Comparison of ENCODE assay signal across 13 cellular contexts in the genomic region with DNA sequence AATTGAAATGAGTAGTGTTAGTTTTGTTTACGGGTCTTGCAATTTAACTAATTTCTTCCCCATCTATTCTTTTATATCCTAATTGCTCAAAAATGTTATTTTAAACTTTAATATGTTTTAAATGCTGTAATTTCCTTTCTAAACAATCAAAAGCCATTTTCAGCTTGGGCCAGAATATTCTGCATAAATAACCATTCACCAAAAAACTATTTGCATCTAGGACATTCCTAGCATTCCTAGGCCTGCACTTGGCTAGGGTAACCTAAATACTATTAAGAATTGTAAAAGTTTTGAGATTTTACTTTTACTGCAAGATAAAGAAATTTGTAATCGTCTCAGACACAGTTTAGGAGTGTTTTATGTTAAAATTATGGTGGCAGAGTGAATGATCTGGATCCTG. TPM values are rescaled to one million over a fixed set of nuclear protein-coding genes. Genes with fewer than 3 reads are reported as not detected.
DNase-seq lines count a peak whose midpoint lies in the region; ATAC-seq and TF ChIP-seq lines count a peak whose summit lies in the region.
"Had no signal": no experiment of that assay in that cellular context is flagged by ENCODE, and none has a peak within 500 bp of the region (broad histone marks: within the 10 kb centered on the region; RNA-seq: fewer than 3 reads in every experiment).

No MANE protein-coding gene starts in this region.

- no peaks in the 10 kb centered on the region for H3K9me3 ChIP-seq in thoracic aorta
- no peaks in the 10 kb centered on the region for H3K9me3 ChIP-seq in T-helper 17 cell (ENCODE audit: control insufficient read depth, low read length, poor library complexity, severe bottlenecking)
- no peaks in the 10 kb centered on the region for H3K9me3 ChIP-seq in Karpas-422 (ENCODE audit: low read length)
- H3K9me3 ChIP-seq: heart right ventricle had no signal

- H3K9me2 ChIP-seq in Karpas-422 (replicated peaks; ENCODE audit: insufficient read depth, low read length) = no peaks in the 10 kb centered on the region

- no peaks in the 10 kb centered on the region for H3K79me2 ChIP-seq in Karpas-422 (ENCODE audit: low read length)

- no peaks in the 10 kb centered on the region for H4K20me1 ChIP-seq in Karpas-422 (ENCODE audit: insufficient read depth, low read depth, low read length)

- H3K36me3 Mint-ChIP-seq in HFFc6 (ENCODE audit: low read depth) (peaks cover 17% of the 10 kb centered on the region; the same call in 1 of the 2 replicates), T-helper 17 cell (ENCODE audit: low read depth) (peaks cover 2% of the 10 kb centered on the region)
- H3K36me3 Mint-ChIP-seq: stimulated activated memory B cell treated with anti-CD40 and anti-IgM and Interleukin-4, amounts not matched to agents 10 μg/mL and 1 μg/mL and 100 μg/mL, for 72 hours had no signal

- H3K4me3 Mint-ChIP-seq in HFFc6 = peak overlapping the region; percentile 41
- H3K4me3 Mint-ChIP-seq in T-helper 17 cell = no peak overlapping the region
- H3K4me3 Mint-ChIP-seq: naive thymus-derived CD4-positive, alpha-beta T cell; stimulated activated memory B cell treated with anti-CD40 and anti-IgM and Interleukin-4, amounts not matched to agents 10 μg/mL and 1 μg/mL and 100 μg/mL, for 72 hours had no signal

- ATAC-seq in thoracic aorta (ENCODE audit: insufficient number of reproducible peaks, low FRiP score, low read depth) (no peak), T-helper 17 cell (no peak)
- ATAC-seq: heart right ventricle; naive thymus-derived CD4-positive, alpha-beta T cell; stimulated activated memory B cell treated with anti-CD40 and anti-IgM and Interleukin-4, amounts not matched to agents 10 μg/mL and 1 μg/mL and 100 μg/mL, for 72 hours had no signal

- H3K36me3 ChIP-seq in thoracic aorta = no peaks in the 10 kb centered on the region
- no peaks in the 10 kb centered on the region for H3K36me3 ChIP-seq in Karpas-422 (ENCODE audit: insufficient read depth, low read length)
- H3K36me3 ChIP-seq: cardiac muscle cell, heart right ventricle had no signal

- H3K9ac ChIP-seq in Karpas-422 (ENCODE audit: low read length) = no peak overlapping the region

- H3K4me1 Mint-ChIP-seq in HFFc6 (ENCODE audit: low read depth) (peaks cover 55% of the 10 kb centered on the region), T-helper 17 cell (no peaks in the 10 kb centered on the region)
- H3K4me1 Mint-ChIP-seq: stimulated activated memory B cell treated with anti-CD40 and anti-IgM and Interleukin-4, amounts not matched to agents 10 μg/mL and 1 μg/mL and 100 μg/mL, for 72 hours had no signal

- H3K27ac ChIP-seq in thoracic aorta = peak overlapping the region; percentile 66 to 73
- no peak overlapping the region for H3K27ac ChIP-seq in Karpas-422 (ENCODE audit: low read length)
- H3K27ac ChIP-seq: cardiac muscle cell had no signal

- TF ChIP-seq CTCF in HFFc6 (IDR thresholded peaks at IDR 0.05) (no peak), astrocyte of the spinal cord (IDR thresholded peaks at IDR 0.05; ENCODE audit: low read depth, low read length) (no peak), thoracic aorta (IDR thresholded peaks at IDR 0.05) (no peak)

- H3K9me3 Mint-ChIP-seq in HFFc6 = no peaks in the 10 kb centered on the region
- H3K9me3 Mint-ChIP-seq: naive thymus-derived CD4-positive, alpha-beta T cell; stimulated activated memory B cell treated with anti-CD40 and anti-IgM and Interleukin-4, amounts not matched to agents 10 μg/mL and 1 μg/mL and 100 μg/mL, for 72 hours had no signal

- H3K27me3 Mint-ChIP-seq in HFFc6 (ENCODE audit: insufficient read depth) (no peaks in the 10 kb centered on the region), T-helper 17 cell (no peaks in the 10 kb centered on the region)
- H3K27me3 Mint-ChIP-seq: naive thymus-derived CD4-positive, alpha-beta T cell; stimulated activated memory B cell treated with anti-CD40 and anti-IgM and Interleukin-4, amounts not matched to agents 10 μg/mL and 1 μg/mL and 100 μg/mL, for 72 hours had no signal

- peak overlapping the region; percentile 90 for H3K27ac Mint-ChIP-seq in HFFc6
- H3K27ac Mint-ChIP-seq in T-helper 17 cell = no peak overlapping the region
- H3K27ac Mint-ChIP-seq: naive thymus-derived CD4-positive, alpha-beta T cell; stimulated activated memory B cell treated with anti-CD40 and anti-IgM and Interleukin-4, amounts not matched to agents 10 μg/mL and 1 μg/mL and 100 μg/mL, for 72 hours had no signal

- H3K27me3 ChIP-seq in thoracic aorta (replicated peaks; ENCODE audit: insufficient read depth) (no peaks in the 10 kb centered on the region), Karpas-422 (ENCODE audit: low read length) (no peaks in the 10 kb centered on the region)
- H3K27me3 ChIP-seq: cardiac muscle cell, heart right ventricle had no signal

- H3K4me2 ChIP-seq in Karpas-422 (ENCODE audit: low read depth, low read length, poor library complexity, severe bottlenecking) = no peak overlapping the region

- peak; percentile 38 for DNase-seq in HFFc6
- DNase-seq in astrocyte of the spinal cord (ENCODE audit: low read depth, low spot score) = peak; percentile 64
- DNase-seq in iPS DF 19.7 (ENCODE audit: low read depth, low spot score) = peak; percentile 9
- DNase-seq in thoracic aorta (ENCODE audit: low spot score) = no peak
- DNase-seq in NCI-H146 (lab: John Stamatoyannopoulos, UW) = no peak
- no peak for DNase-seq in NCI-H510A (lab: John Stamatoyannopoulos, UW)
- DNase-seq in T-helper 17 cell = no peak
- no peak for DNase-seq in Karpas-422
- DNase-seq: heart right ventricle; naive thymus-derived CD4-positive, alpha-beta T cell; NCI-H187 had no signal

- H3K4me3 ChIP-seq in astrocyte of the spinal cord (ENCODE audit: low read depth, low read length) (no peak overlapping the region), thoracic aorta (no peak overlapping the region), Karpas-422 (ENCODE audit: low read length) (no peak overlapping the region)
- H3K4me3 ChIP-seq: cardiac muscle cell, heart right ventricle had no signal

- H3K4me1 ChIP-seq in thoracic aorta (ENCODE audit: control insufficient read depth in 1 of 2, low read depth in 2 of 2) (peaks cover 13 to 42% of the 10 kb centered on the region in 2 donors), Karpas-422 (ENCODE audit: low read length) (no peaks in the 10 kb centered on the region)
- H3K4me1 ChIP-seq: heart right ventricle had no signal

- in situ Hi-C loops in astrocyte of the spinal cord (cut with HindIII; ENCODE audit: low sequenced_read_pairs) = no loop called here

- no peak overlapping the region for H2AFZ ChIP-seq in Karpas-422 (ENCODE audit: low read length)

RNA-seq across cellular contexts. Expression of gene ETAA1, which starts 7.8 kb away (rescaled TPM):
- total RNA-seq in HFFc6 (2021; fragmentation: NEBNext Ultra II Directional; extraction: Animal tissue kit (Norgen Biotek cat#: 25700)) = 10 to 100 TPM in 4 of 6 experiments, 1 to 10 TPM in 2; 8.5 to 13.0 (median 11.0) TPM
- total RNA-seq in thoracic aorta (10 to 100 TPM; 19.2 to 19.4 TPM), T-helper 17 cell (10 to 100 TPM in 1 of 2 donors, 1 to 10 TPM in 1; 6.7 to 10.2 TPM)
- total RNA-seq in Karpas-422 (2014; rRNA removed; shearing (Covaris generic); ENCODE audit: low replicate concordance) = 22.9 and 38.2 TPM in 2 replicates

Comparison
In these comparisons a context has a peak if more than half of its experiments do, and no peak if none do; other contexts are left out.
1. DNase-seq: peak in HFFc6 (single experiment), astrocyte of the spinal cord (single experiment) and iPS DF 19.7 (single experiment); none in thoracic aorta (single experiment), NCI-H146 (single experiment), NCI-H510A (single experiment), T-helper 17 cell (0 of 3) and Karpas-422 (single experiment).